Comparison of ENCODE assay signal across 17 cellular contexts in genomic region chr3:16174976-16175901, GRCh38. TPM values are rescaled to one million over a fixed set of nuclear protein-coding genes. Genes with fewer than 3 reads are reported as not detected.
A peak's percentile ranks its signal among the peaks of the same experiment; 100 is the strongest.
DNase-seq lines count a peak whose midpoint lies in the region; ATAC-seq, FAIRE-seq and TF ChIP-seq lines count a peak whose summit lies in the region.
"Had no signal": no experiment of that assay in that cellular context is flagged by ENCODE, and none has a peak within 500 bp of the region (broad histone marks: within the 10 kb centered on the region; RNA-seq: fewer than 3 reads in every experiment).

No MANE protein-coding gene starts in this region.

- intact Hi-C loops in upper lobe of right lung (cut with DNase I): loop anchor here (5.0 kb wide), 1 partner anchor 128 kb away; no protein-coding TSS in a partner anchor
- intact Hi-C loops in OCI-LY7 (cut with micrococcal nuclease; ENCODE audit: unreplicated experiment): loop anchor here (5.0 kb wide), 1 partner anchor 358 kb away; no protein-coding TSS in a partner anchor

- H3K79me2 ChIP-seq in osteoblast (ENCODE audit: insufficient read depth, low read length) (no peaks in the 10 kb centered on the region), mesendoderm (ENCODE audit: control insufficient read depth, insufficient read depth, low read length) (no peaks in the 10 kb centered on the region), OCI-LY7 (ENCODE audit: insufficient read depth, low read depth, low read length) (no peaks in the 10 kb centered on the region)

- peak; percentile 30 for DNase-seq in activated CD8-positive, alpha-beta memory T cell treated with anti-CD3 and anti-CD28 coated beads, Interleukin-2, amount 50 U/mL, for 48 hours
- DNase-seq in activated CD8-positive, alpha-beta memory T cell treated with anti-CD3 and anti-CD28 coated beads, Interleukin-2, amount 10 ng/mL, durations not matched to agents 7 days and 5 days: no peak
- DNase-seq in fibroblast of the aortic adventitia (ENCODE audit: low read depth) (no peak), osteoblast (ENCODE audit: insufficient read length, low spot score, missing footprints) (no peak), upper lobe of right lung (no peak), GM19239 (ENCODE audit: insufficient read length, low spot score) (no peak), mesendoderm (no peak), OCI-LY7 (ENCODE audit: low spot score) (no peak)
- DNase-seq: 8988T; activated CD4-positive, alpha-beta memory T cell treated with anti-CD3 and anti-CD28 coated beads for 36 hours; DMS 273 treated with DMSO at 0.1 percent for 48 hours; effector memory CD4-positive, alpha-beta T cell; H7; natural killer cell; T-helper 17 cell had no signal

- no peaks in the 10 kb centered on the region for H4K20me1 ChIP-seq in osteoblast (ENCODE audit: insufficient read depth, low read length)
- H4K20me1 ChIP-seq in OCI-LY7 (ENCODE audit: insufficient read depth, low read length): no peaks in the 10 kb centered on the region

- H3K27me3 Mint-ChIP-seq in activated CD8-positive, alpha-beta memory T cell treated with anti-CD3 and anti-CD28 coated beads, Interleukin-2, amount 10 ng/mL, durations not matched to agents 7 days and 5 days: peaks cover 26% of the 10 kb centered on the region

- H2BK5ac ChIP-seq in mesendoderm (ENCODE audit: low read length): no peak overlapping the region

- no peak overlapping the region for H3K56ac ChIP-seq in mesendoderm (ENCODE audit: low read length)

- H3K23ac ChIP-seq in mesendoderm (ENCODE audit: low read length): no peak overlapping the region

- H3K36me3 ChIP-seq in osteoblast (ENCODE audit: insufficient read depth, low read length): no peaks in the 10 kb centered on the region
- H3K36me3 ChIP-seq in upper lobe of right lung: no peaks in the 10 kb centered on the region
- no peaks in the 10 kb centered on the region for H3K36me3 ChIP-seq in mesendoderm (ENCODE audit: control insufficient read depth, insufficient read depth, low read length)
- H3K36me3 ChIP-seq in OCI-LY7 (ENCODE audit: insufficient read depth, low read length): no peaks in the 10 kb centered on the region

- H3K4me1 ChIP-seq in osteoblast (ENCODE audit: insufficient read depth, low read length) (peaks cover 48% of the 10 kb centered on the region), upper lobe of right lung (peaks cover 32% of the 10 kb centered on the region), mesendoderm (ENCODE audit: control insufficient read depth, low read depth, low read length) (no peaks in the 10 kb centered on the region), OCI-LY7 (ENCODE audit: insufficient read depth, low read length, poor library complexity, severe bottlenecking) (no peaks in the 10 kb centered on the region)

- no peaks in the 10 kb centered on the region for H3K27me3 ChIP-seq in osteoblast (ENCODE audit: insufficient read depth, low read length)
- H3K27me3 ChIP-seq in upper lobe of right lung: no peaks in the 10 kb centered on the region
- H3K27me3 ChIP-seq in mesendoderm (ENCODE audit: insufficient read depth, low read length, poor library complexity): no peaks in the 10 kb centered on the region

- H3K4ac ChIP-seq in mesendoderm (ENCODE audit: low read depth, low read length): no peak overlapping the region

- CTCF ChIA-PET in activated CD8-positive, alpha-beta memory T cell treated with anti-CD3 and anti-CD28 coated beads, Interleukin-2, amount 10 ng/mL, durations not matched to agents 7 days and 5 days (lab: Charles Lee): interaction anchor here (1.4 kb wide), 1 partner anchor 14 kb away, joined by 3 read pairs; no protein-coding TSS in a partner anchor
- CTCF ChIA-PET in OCI-LY7 (lab: Charles Lee; ENCODE audit: unreplicated experiment): interaction anchor here (0.5 kb wide), 1 partner anchor 13 kb away, joined by 3 read pairs; no protein-coding TSS in a partner anchor

- no peaks in the 10 kb centered on the region for H3K9me3 ChIP-seq in osteoblast (ENCODE audit: low read depth, low read length)
- H3K9me3 ChIP-seq in upper lobe of right lung: no peaks in the 10 kb centered on the region
- no peaks in the 10 kb centered on the region for H3K9me3 ChIP-seq in OCI-LY7 (ENCODE audit: low read length)

- no peak overlapping the region for H3K4me3 Mint-ChIP-seq in activated CD8-positive, alpha-beta memory T cell treated with anti-CD3 and anti-CD28 coated beads, Interleukin-2, amount 10 ng/mL, durations not matched to agents 7 days and 5 days
- H3K4me3 Mint-ChIP-seq: activated CD4-positive, alpha-beta memory T cell treated with anti-CD3 and anti-CD28 coated beads for 36 hours; activated naive CD8-positive, alpha-beta T cell; natural killer cell; T-helper 17 cell had no signal

- no peak overlapping the region for H4K5ac ChIP-seq in mesendoderm (ENCODE audit: low read length)

- peak overlapping the region; percentile 88 for H3K27ac ChIP-seq in osteoblast (ENCODE audit: low read depth, low read length)
- peak overlapping the region; percentile 60 for H3K27ac ChIP-seq in upper lobe of right lung
- H3K27ac ChIP-seq in mesendoderm (ENCODE audit: low read depth, low read length): no peak overlapping the region
- H3K27ac ChIP-seq in OCI-LY7 (ENCODE audit: low read depth, low read length, poor library complexity, severe bottlenecking): no peak overlapping the region

- peaks cover 2% of the 10 kb centered on the region for H3K4me1 Mint-ChIP-seq in activated CD8-positive, alpha-beta memory T cell treated with anti-CD3 and anti-CD28 coated beads, Interleukin-2, amount 10 ng/mL, durations not matched to agents 7 days and 5 days

- H2BK15ac ChIP-seq in mesendoderm (replicated peaks; ENCODE audit: low read depth): no peak overlapping the region

- no peak for ATAC-seq in activated CD8-positive, alpha-beta memory T cell treated with anti-CD3 and anti-CD28 coated beads, Interleukin-2, amount 10 ng/mL, durations not matched to agents 7 days and 5 days
- no peak for ATAC-seq in upper lobe of right lung
- ATAC-seq: GM12878, natural killer cell, T-helper 17 cell had no signal

- no peaks in the 10 kb centered on the region for H3K79me1 ChIP-seq in mesendoderm (ENCODE audit: low read length)

- no peak overlapping the region for H4K8ac ChIP-seq in mesendoderm (ENCODE audit: low read depth, low read length)

- no peak overlapping the region for H3K27ac Mint-ChIP-seq in activated CD8-positive, alpha-beta memory T cell treated with anti-CD3 and anti-CD28 coated beads, Interleukin-2, amount 10 ng/mL, durations not matched to agents 7 days and 5 days
- H3K27ac Mint-ChIP-seq: activated CD4-positive, alpha-beta memory T cell treated with anti-CD3 and anti-CD28 coated beads for 36 hours; activated naive CD8-positive, alpha-beta T cell; natural killer cell; T-helper 17 cell had no signal

- H3K9me3 Mint-ChIP-seq in activated CD8-positive, alpha-beta memory T cell treated with anti-CD3 and anti-CD28 coated beads, Interleukin-2, amount 10 ng/mL, durations not matched to agents 7 days and 5 days (ENCODE audit: low read depth): no peaks in the 10 kb centered on the region
- H3K9me3 Mint-ChIP-seq: activated CD4-positive, alpha-beta memory T cell treated with anti-CD3 and anti-CD28 coated beads for 36 hours; natural killer cell had no signal

- FAIRE-seq in GM19239 (lab: Jason Lieb, UNC): no peak
- FAIRE-seq: GM12878 had no signal

- H3K4me2 ChIP-seq in osteoblast (ENCODE audit: insufficient read depth, low read length): peak overlapping the region; percentile 77
- H3K4me2 ChIP-seq in mesendoderm (ENCODE audit: low read length): no peak overlapping the region
- H3K4me2 ChIP-seq in OCI-LY7 (ENCODE audit: low read length): no peak overlapping the region

- H2BK120ac ChIP-seq in mesendoderm (ENCODE audit: low read depth, low read length): no peak overlapping the region

- BruUV-seq in OCI-LY7 (replicated peaks; lab: Mats Ljungman, UMichigan): no TSS peak

- H2AFZ ChIP-seq in osteoblast (ENCODE audit: low read length) (peak overlapping the region; percentile 80), OCI-LY7 (ENCODE audit: low read length) (no peak overlapping the region)

- no peaks in the 10 kb centered on the region for H3K9me2 ChIP-seq in OCI-LY7 (ENCODE audit: insufficient read depth, low read length)

- H3K18ac ChIP-seq in mesendoderm (ENCODE audit: low read length): no peak overlapping the region

- POLR2A ChIA-PET in OCI-LY7 (lab: Charles Lee): no interaction called here

- WGBS in mesendoderm (ENCODE audit: extremely low coverage, insufficient coverage, low lambda C conversion rate): no CpG with 5 or more reads among the region's 19 CpGs

- no peak overlapping the region for H2AK5ac ChIP-seq in mesendoderm (ENCODE audit: low read length)

- H3K36me3 Mint-ChIP-seq in activated CD8-positive, alpha-beta memory T cell treated with anti-CD3 and anti-CD28 coated beads, Interleukin-2, amount 10 ng/mL, durations not matched to agents 7 days and 5 days: no peaks in the 10 kb centered on the region
- H3K36me3 Mint-ChIP-seq: activated CD4-positive, alpha-beta memory T cell treated with anti-CD3 and anti-CD28 coated beads for 36 hours; activated naive CD8-positive, alpha-beta T cell; natural killer cell had no signal

- H3K4me3 ChIP-seq in fibroblast of the aortic adventitia (ENCODE audit: low read depth, low read length): peak overlapping the region; percentile 40
- peak overlapping the region; percentile 50 for H3K4me3 ChIP-seq in osteoblast (ENCODE audit: insufficient read depth, low read length)
- peak overlapping the region; percentile 40 for H3K4me3 ChIP-seq in upper lobe of right lung
- H3K4me3 ChIP-seq in mesendoderm (ENCODE audit: low read length): no peak overlapping the region
- no peak overlapping the region for H3K4me3 ChIP-seq in OCI-LY7 (ENCODE audit: low read depth, low read length, poor library complexity, severe bottlenecking)
- H3K4me3 ChIP-seq: GM12878 had no signal

- no peak for TF ChIP-seq CTCF in fibroblast of the aortic adventitia (IDR thresholded peaks at IDR 0.05; ENCODE audit: insufficient read depth, low read length)
- no peak for TF ChIP-seq CTCF in osteoblast (IDR thresholded peaks at IDR 0.05; ENCODE audit: extremely low read depth, low read depth, low read length)
- TF ChIP-seq CTCF in upper lobe of right lung (IDR thresholded peaks at IDR 0.05): no peak
- no peak for TF ChIP-seq CTCF in OCI-LY7 (conservative IDR thresholded peaks at IDR 0.05; ENCODE audit: low read length)

- H3K9ac ChIP-seq in mesendoderm (ENCODE audit: low read length): no peak overlapping the region

RNA-seq across cellular contexts. Expression of gene GALNT15, which starts 0.8 kb away (rescaled TPM):
- not detected for total RNA-seq in activated CD8-positive, alpha-beta memory T cell treated with anti-CD3 and anti-CD28 coated beads, Interleukin-2, amount 10 ng/mL, durations not matched to agents 7 days and 5 days
- total RNA-seq in fibroblast of the aortic adventitia (ENCODE audit: low replicate concordance) (10.9 and 22.0 TPM in 2 replicates), osteoblast (6.5 and 7.1 TPM in 2 replicates), upper lobe of right lung (10.3 TPM), OCI-LY7 (2022) (not detected in 2 replicates)
- polyA plus RNA-seq in mesendoderm (2013, experiment 1 of 2): 0.01 TPM
- polyA plus RNA-seq in mesendoderm (2013, experiment 2 of 2): 0.01 TPM
- 0.03 TPM in 1 of 2 replicates, not detected in the other for total RNA-seq in OCI-LY7 (2014; rRNA removed; shearing (Covaris generic))
- total RNA-seq: activated CD4-positive, alpha-beta memory T cell treated with anti-CD3 and anti-CD28 coated beads for 36 hours; H7; natural killer cell had no signal

Comparison
In these comparisons a context has a peak if more than half of its experiments do, and no peak if none do; other contexts are left out.
1. H3K4me3 ChIP-seq: peak in fibroblast of the aortic adventitia (single experiment), osteoblast (single experiment) and upper lobe of right lung (single experiment); none in mesendoderm (single experiment) and OCI-LY7 (single experiment).
2. H3K27ac ChIP-seq: peak in osteoblast (single experiment) and upper lobe of right lung (single experiment); none in mesendoderm (single experiment) and OCI-LY7 (single experiment).